Comparison of ENCODE assay signal across 23 cellular contexts in the genomic region with DNA sequence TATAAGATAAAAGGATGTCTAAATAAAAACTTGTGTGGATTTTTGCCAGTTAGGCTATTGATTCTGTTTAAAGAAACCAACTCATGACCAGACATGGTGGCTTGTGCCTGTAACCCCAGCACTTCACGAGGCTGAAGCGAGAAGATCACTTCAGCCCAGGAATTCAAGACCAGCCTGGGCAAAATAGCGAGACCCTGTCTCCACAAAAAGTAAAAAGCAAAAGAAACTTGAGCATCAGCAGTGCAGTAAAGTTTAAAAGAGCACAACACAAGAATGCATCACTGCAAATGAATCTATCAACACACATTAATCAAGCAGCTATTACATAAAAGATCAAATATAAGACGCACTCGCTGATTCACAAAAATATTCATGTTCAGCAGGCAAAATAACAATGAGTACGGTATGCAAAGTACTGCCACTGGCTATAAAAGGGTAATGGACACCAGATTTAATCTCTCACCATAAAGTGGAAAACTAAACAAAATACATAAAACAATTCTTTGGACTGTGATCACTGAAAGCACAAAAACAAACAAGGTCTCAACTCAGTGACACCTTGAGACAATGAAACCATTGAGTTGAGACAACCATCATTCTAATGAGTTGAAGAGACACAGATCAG. TPM values are rescaled to one million over a fixed set of nuclear protein-coding genes. Genes with fewer than 3 reads are reported as not detected.
A peak's percentile ranks its signal among the peaks of the same experiment; 100 is the strongest.
DNase-seq lines count a peak whose midpoint lies in the region; ATAC-seq and TF ChIP-seq lines count a peak whose summit lies in the region.
"Had no signal": no experiment of that assay in that cellular context is flagged by ENCODE, and none has a peak within 500 bp of the region (broad histone marks: within the 10 kb centered on the region; RNA-seq: fewer than 3 reads in every experiment).

No MANE protein-coding gene starts in this region.

- peaks cover 23% of the 10 kb centered on the region for H3K4me1 ChIP-seq in CD4-positive, CD25-positive, alpha-beta regulatory T cell (ENCODE audit: control insufficient read depth, insufficient read depth, low read length, poor library complexity, severe bottlenecking)
- H3K4me1 ChIP-seq in HEK293 (ENCODE audit: control insufficient read depth, insufficient read depth, low read length) (peaks cover 17% of the 10 kb centered on the region), mucosa of descending colon (ENCODE audit: low read depth) (peaks cover 29% of the 10 kb centered on the region)
- H3K4me1 ChIP-seq: SJCRH30 had no signal

- no peak overlapping the region for H3K27ac ChIP-seq in CD4-positive, CD25-positive, alpha-beta regulatory T cell (ENCODE audit: insufficient read depth, low read length, poor library complexity, severe bottlenecking)
- H3K27ac ChIP-seq in HEK293 (ENCODE audit: extremely low read depth, low read depth, low read length): no peak overlapping the region
- H3K27ac ChIP-seq: brain microvascular endothelial cell, coronary artery, ovary, sigmoid colon, SJCRH30, thoracic aorta had no signal

- peaks cover 11% of the 10 kb centered on the region for H3K36me3 Mint-ChIP-seq in CD4-positive, CD25-positive, alpha-beta regulatory T cell
- no peaks in the 10 kb centered on the region for H3K36me3 Mint-ChIP-seq in natural killer cell

- H3K36me3 ChIP-seq in CD4-positive, CD25-positive, alpha-beta regulatory T cell (ENCODE audit: control insufficient read depth, insufficient read depth, low read length): no peaks in the 10 kb centered on the region
- H3K36me3 ChIP-seq in HEK293 (ENCODE audit: control insufficient read depth in 2 of 2, insufficient read depth in 1 of 2, low read length in 2 of 2): no peaks in the 10 kb centered on the region
- no peaks in the 10 kb centered on the region for H3K36me3 ChIP-seq in mucosa of descending colon (ENCODE audit: low read depth)
- H3K36me3 ChIP-seq: brain microvascular endothelial cell, ovary, sigmoid colon, SJCRH30, thoracic aorta had no signal

- no peak for ATAC-seq in CD4-positive, CD25-positive, alpha-beta regulatory T cell (ENCODE audit: low read depth in 2 of 2)
- ATAC-seq in mucosa of descending colon (peak; percentile 76), GM18868 (IDR thresholded peaks at IDR 0.05; ENCODE audit: unreplicated experiment) (no peak), natural killer cell (no peak)
- ATAC-seq: CD8-positive, alpha-beta T cell; HCT116; naive thymus-derived CD4-positive, alpha-beta T cell; Panc1 had no signal

- H3K9me3 Mint-ChIP-seq in CD4-positive, CD25-positive, alpha-beta regulatory T cell: peaks cover 0 to 3% (median 1%) of the 10 kb centered on the region in 7 donors
- no peaks in the 10 kb centered on the region for H3K9me3 Mint-ChIP-seq in natural killer cell
- H3K9me3 Mint-ChIP-seq: T-helper 1 cell treated with Interleukin-12 subunit alpha and Interleukin-12 subunit beta and Interleukin-4 antibody, amounts not matched to agents 30 μg/mL and 1 μg/mL, for 36 hours had no signal

- TF ChIP-seq CTCF in HEK293 (tag by site-specific recombination; IDR thresholded peaks at IDR 0.05): no peak
- no peak for TF ChIP-seq CTCF in mucosa of descending colon (IDR thresholded peaks at IDR 0.05)
- TF ChIP-seq CTCF in natural killer cell (IDR thresholded peaks at IDR 0.05): no peak

- no peaks in the 10 kb centered on the region for H3K27me3 Mint-ChIP-seq in CD4-positive, CD25-positive, alpha-beta regulatory T cell
- no peaks in the 10 kb centered on the region for H3K27me3 Mint-ChIP-seq in natural killer cell (ENCODE audit: low read depth in 2 of 2)
- H3K27me3 Mint-ChIP-seq: activated CD4-positive, alpha-beta T cell treated with anti-CD3 and anti-CD28 coated beads, Interleukin-2, amount 10 ng/mL, durations not matched to agents 7 days and 5 days; naive thymus-derived CD4-positive, alpha-beta T cell had no signal

- H3K4me1 Mint-ChIP-seq in CD4-positive, CD25-positive, alpha-beta regulatory T cell: peaks cover 55 to 83% (median 71%) of the 10 kb centered on the region in 4 donors
- peaks cover 54 to 75% of the 10 kb centered on the region in 2 donors for H3K4me1 Mint-ChIP-seq in natural killer cell

- intact Hi-C loops in mucosa of descending colon (cut with DNase I, micrococcal nuclease): no loop called here
- intact Hi-C loops in natural killer cell (cut with micrococcal nuclease): no loop called here

- peak overlapping the region in 2 of 3 donors; percentile 14 to 63 for H3K27ac Mint-ChIP-seq in CD4-positive, CD25-positive, alpha-beta regulatory T cell
- H3K27ac Mint-ChIP-seq in natural killer cell: peak overlapping the region in 1 of 2 donors; percentile 13
- H3K27ac Mint-ChIP-seq: activated CD4-positive, alpha-beta T cell treated with anti-CD3 and anti-CD28 coated beads, Interleukin-2, amount 10 ng/mL, durations not matched to agents 7 days and 5 days; activated T-helper 2 cell treated with anti-CD3 and anti-CD28 coated beads, Interferon-gamma antibody, Interleukin-2, Interleukin-4, amounts not matched to agents 10 μg/mL and 5 μg/mL and 100 μg/mL, durations not matched to agents 14 hours and 24 hours and 36 hours; CD8-positive, alpha-beta T cell; T-helper 1 cell treated with Interleukin-12 subunit alpha and Interleukin-12 subunit beta and Interleukin-4 antibody, amounts not matched to agents 30 μg/mL and 1 μg/mL, for 36 hours had no signal

- H3K4me3 Mint-ChIP-seq in CD4-positive, CD25-positive, alpha-beta regulatory T cell: peak overlapping the region in 2 of 4 donors; percentile 21 to 34
- H3K4me3 Mint-ChIP-seq in natural killer cell: no peak overlapping the region
- H3K4me3 Mint-ChIP-seq: activated CD4-positive, alpha-beta T cell treated with anti-CD3 and anti-CD28 coated beads, Interleukin-2, amount 10 ng/mL, durations not matched to agents 7 days and 5 days; CD8-positive, alpha-beta T cell; T-helper 1 cell treated with Interleukin-12 subunit alpha and Interleukin-12 subunit beta and Interleukin-4 antibody, amounts not matched to agents 30 μg/mL and 1 μg/mL, for 36 hours had no signal

- POLR2A ChIA-PET in HEK293 (lab: Yijun Ruan, JAX): no interaction called here

- no peak overlapping the region for H3K4me3 ChIP-seq in CD4-positive, CD25-positive, alpha-beta regulatory T cell (ENCODE audit: low read depth, low read length)
- H3K4me3 ChIP-seq in HEK293 (ENCODE audit: low read depth, low read length): no peak overlapping the region
- no peak overlapping the region for H3K4me3 ChIP-seq in mucosa of descending colon
- H3K4me3 ChIP-seq: coronary artery, ovary, sigmoid colon, SJCRH30, thoracic aorta had no signal

- CTCF ChIA-PET in HEK293 (lab: Yijun Ruan, JAX): interaction anchor here (0.6 to 1.6 kb wide), 3 partner anchors 11 to 52 kb away, joined by 4 to 8 read pairs (median 4); no protein-coding TSS in a partner anchor

- H3K27me3 ChIP-seq in CD4-positive, CD25-positive, alpha-beta regulatory T cell (ENCODE audit: control insufficient read depth, insufficient read depth, low read length): no peaks in the 10 kb centered on the region
- H3K27me3 ChIP-seq: brain microvascular endothelial cell, ovary, sigmoid colon, SJCRH30 had no signal

- no peak for DNase-seq in CD4-positive, CD25-positive, alpha-beta regulatory T cell
- DNase-seq in NCI-H69 (lab: John Stamatoyannopoulos, UW): peak; percentile 10
- no peak for DNase-seq in mucosa of descending colon
- no peak for DNase-seq in natural killer cell
- DNase-seq in DMS114 treated with DMSO at 0.1 percent for 48 hours (lab: John Stamatoyannopoulos, UW; ENCODE audit: unreplicated experiment): no peak
- DNase-seq: activated CD4-positive, alpha-beta T cell treated with anti-CD3 and anti-CD28 coated beads, Interleukin-2, amount 10 ng/mL, durations not matched to agents 7 days and 5 days; brain microvascular endothelial cell; CD8-positive, alpha-beta T cell; DMS79 treated with DMSO at 0.1 percent for 48 hours; mammary epithelial cell; naive thymus-derived CD4-positive, alpha-beta T cell; NCI-H1436 treated with DMSO at 0.1 percent for 48 hours; ovary; sigmoid colon; SJCRH30 had no signal

- no peaks in the 10 kb centered on the region for H3K9me3 ChIP-seq in CD4-positive, CD25-positive, alpha-beta regulatory T cell (ENCODE audit: control insufficient read depth in 2 of 2, low read length in 2 of 2)
- H3K9me3 ChIP-seq in HEK293 (ENCODE audit: control insufficient read depth, insufficient read depth, low read depth, low read length): no peaks in the 10 kb centered on the region
- no peaks in the 10 kb centered on the region for H3K9me3 ChIP-seq in mucosa of descending colon
- H3K9me3 ChIP-seq: ovary, sigmoid colon, SJCRH30, thoracic aorta had no signal

TF ChIP-seq in HEK293, 187 proteins besides CTCF, POLR2A, EP300 and RAD21 (continues in another document):
- TF ChIP-seq ZSCAN23 (tag by site-specific recombination; IDR thresholded peaks at IDR 0.05): peak; percentile 84
- TF ChIP-seq ZNF596 (tag by site-specific recombination; IDR thresholded peaks at IDR 0.05): 0 out of 2 replicates have a peak, but pooled peaks have one; percentile 41
- peak; percentile 72; the same call in 1 of the 2 replicates for TF ChIP-seq ZNF501 (tag by site-specific recombination; IDR thresholded peaks at IDR 0.05)
- TF ChIP-seq ZNF843 (tag by site-specific recombination; IDR thresholded peaks at IDR 0.05): peak; percentile 96
- no peak for TF ChIP-seq ZNF248 (tag by site-specific recombination; IDR thresholded peaks at IDR 0.05)
- 0 out of 2 replicates have a peak, but pooled peaks have one; percentile 18 for TF ChIP-seq ZBTB1 (tag by site-specific recombination; IDR thresholded peaks at IDR 0.05)
- no peak for TF ChIP-seq ZBTB48 (tag by site-specific recombination; IDR thresholded peaks at IDR 0.05)
- TF ChIP-seq, protein P1, sequence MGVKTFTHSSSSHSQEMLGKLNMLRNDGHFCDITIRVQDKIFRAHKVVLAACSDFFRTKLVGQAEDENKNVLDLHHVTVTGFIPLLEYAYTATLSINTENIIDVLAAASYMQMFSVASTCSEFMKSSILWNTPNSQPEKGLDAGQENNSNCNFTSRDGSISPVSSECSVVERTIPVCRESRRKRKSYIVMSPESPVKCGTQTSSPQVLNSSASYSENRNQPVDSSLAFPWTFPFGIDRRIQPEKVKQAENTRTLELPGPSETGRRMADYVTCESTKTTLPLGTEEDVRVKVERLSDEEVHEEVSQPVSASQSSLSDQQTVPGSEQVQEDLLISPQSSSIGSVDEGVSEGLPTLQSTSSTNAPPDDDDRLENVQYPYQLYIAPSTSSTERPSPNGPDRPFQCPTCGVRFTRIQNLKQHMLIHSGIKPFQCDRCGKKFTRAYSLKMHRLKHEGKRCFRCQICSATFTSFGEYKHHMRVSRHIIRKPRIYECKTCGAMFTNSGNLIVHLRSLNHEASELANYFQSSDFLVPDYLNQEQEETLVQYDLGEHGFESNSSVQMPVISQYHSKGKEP (tag by site-specific recombination; IDR thresholded peaks at IDR 0.05): peak; percentile 84; the same call in 1 of the 2 replicates
- TF ChIP-seq GLIS2 (tag by site-specific recombination; IDR thresholded peaks at IDR 0.05): no peak
- TF ChIP-seq ZNF146 (tag by site-specific recombination; IDR thresholded peaks at IDR 0.05): peak; percentile 44

RNA-seq across cellular contexts. Expression of a gene that starts 41.3 kb away (rescaled TPM):
- total RNA-seq in CD4-positive, CD25-positive, alpha-beta regulatory T cell: 95.3 TPM
- 10 to 100 TPM; 23.0 to 26.9 (median 24.5) TPM for polyA plus RNA-seq in CD4-positive, CD25-positive, alpha-beta regulatory T cell
- 10 to 100 TPM; 69.8 to 98.4 (median 76.2) TPM for total RNA-seq in mucosa of descending colon
- 10 to 100 TPM; 72.1 to 87.6 (median 83.1) TPM for total RNA-seq in natural killer cell
